ENCODE assay signal across 25 cellular contexts in the genomic region with DNA sequence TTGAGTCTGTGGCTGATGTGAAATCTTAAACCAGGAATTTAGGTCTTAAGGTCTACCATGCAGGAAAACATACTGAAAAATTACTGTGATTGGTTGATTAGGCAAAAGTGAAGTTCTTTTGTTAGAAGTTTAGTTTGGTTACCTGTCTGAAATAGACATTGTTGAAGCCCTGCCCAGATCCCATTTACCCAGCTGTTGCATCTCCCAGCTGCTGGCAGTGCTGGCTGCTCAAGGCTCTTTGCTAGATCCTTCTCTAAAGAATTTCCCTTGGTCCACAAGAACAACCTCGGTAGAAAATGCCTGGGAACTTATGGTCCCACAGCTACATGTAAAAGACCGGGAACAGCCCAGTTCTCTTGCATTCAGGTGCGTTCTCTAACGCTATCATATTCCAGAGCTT.
"Had no signal": no experiment of that assay in that cellular context is flagged by ENCODE, and none has a peak within 500 bp of the region (broad histone marks: within the 10 kb centered on the region; RNA-seq: fewer than 3 reads in every experiment).

No MANE protein-coding gene starts in this region.

- H3K27ac ChIP-seq: neutrophil, parathyroid adenoma, psoas muscle, right lobe of liver, sigmoid colon, stomach, thoracic aorta, thyroid gland, tibial nerve, upper lobe of left lung, vagina had no signal

- DNase-seq: naive thymus-derived CD8-positive, alpha-beta T cell; nephron progenitor cell; nucleus accumbens; posterior cingulate gyrus; psoas muscle; right cardiac atrium; right lobe of liver; sigmoid colon; small intestine; stimulated activated CD4-positive, alpha-beta T cell treated with anti-CD3 and anti-CD28 coated beads, Interleukin-15, amount 100 ng/mL, for 24 hours; stimulated activated CD4-positive, alpha-beta T cell treated with anti-CD3 and anti-CD28 coated beads, Interleukin-2, amount 100 ng/mL, for 24 hours; stimulated activated CD4-positive, alpha-beta T cell treated with anti-CD3 and anti-CD28 coated beads, Interleukin-2, amount 100 ng/mL, for 48 hours; stimulated activated CD4-positive, alpha-beta T cell treated with anti-CD3 and anti-CD28 coated beads, Interleukin-4, amount 100 ng/mL, for 24 hours; stimulated activated naive B cell treated with anti-CD40 and anti-IgM and Interleukin-4, amounts not matched to agents 10 μg/mL and 1 μg/mL and 100 μg/mL, for 72 hours; stimulated activated naive CD4-positive, alpha-beta T cell treated with Interleukin-2 at 50 U/mL for 16 hours; stomach; thyroid gland; upper lobe of left lung had no signal

- H3K27me3 ChIP-seq: neutrophil, right lobe of liver, stomach, thyroid gland, tibial nerve, upper lobe of left lung, vagina had no signal

- H3K36me3 ChIP-seq: neutrophil, right lobe of liver, sigmoid colon, stomach, thoracic aorta, thyroid gland, tibial nerve, upper lobe of left lung, vagina had no signal

- H3K4me1 ChIP-seq: parathyroid adenoma, psoas muscle, right lobe of liver, sigmoid colon, stomach, thyroid gland, tibial nerve, upper lobe of left lung, vagina had no signal

- H3K9me3 ChIP-seq: neutrophil, psoas muscle, right lobe of liver, sigmoid colon, stomach, thoracic aorta, thyroid gland, tibial nerve, upper lobe of left lung, vagina had no signal

- H3K4me3 ChIP-seq: psoas muscle, right lobe of liver, sigmoid colon, stomach, thoracic aorta, thyroid gland, tibial nerve, upper lobe of left lung, vagina had no signal

- ATAC-seq: naive thymus-derived CD8-positive, alpha-beta T cell; natural killer cell treated with Interleukin-12 subunit alpha and Interleukin-12 subunit beta and Interleukin-15 and Interleukin-18, amount 100 ng/mL, for 72 hours; psoas muscle; right cardiac atrium; right lobe of liver; stimulated activated effector memory CD8-positive, alpha-beta T cell treated with anti-CD3 and anti-CD28 coated beads, Interleukin-12 subunit alpha, Interleukin-12 subunit beta, amount 100 ng/mL, for 72 hours; stimulated activated naive B cell treated with anti-CD40 and anti-IgM and Interleukin-4, amounts not matched to agents 10 μg/mL and 1 μg/mL and 100 μg/mL, for 72 hours had no signal
